29 cellular contexts compared by ENCODE assay signal in genomic region chr11:125728969-125729368, GRCh38. TPM values are rescaled to one million over a fixed set of nuclear protein-coding genes. Genes with fewer than 3 reads are reported as not detected.
DNase-seq lines count a peak whose midpoint lies in the region; ATAC-seq and TF ChIP-seq lines count a peak whose summit lies in the region.
"Had no signal": no experiment of that assay in that cellular context is flagged by ENCODE, and none has a peak within 500 bp of the region (broad histone marks: within the 10 kb centered on the region; RNA-seq: fewer than 3 reads in every experiment).

No MANE protein-coding gene starts in this region.

- H3K4me3 ChIP-seq in BLaER1 = no peak overlapping the region
- H3K4me3 ChIP-seq in BLaER1 treated with 17β-estradiol and CSF1 and Interleukin-3, amounts not matched to agents 10 nM and 100 nM = no peak overlapping the region
- H3K4me3 ChIP-seq in fibroblast of the aortic adventitia (ENCODE audit: low read depth, low read length) = no peak overlapping the region
- H3K4me3 ChIP-seq in psoas muscle = no peak overlapping the region
- H3K4me3 ChIP-seq: GM12878 had no signal

- ATAC-seq in esophagus mucosa = peak; percentile 98
- no peak for ATAC-seq in HG02759 (IDR thresholded peaks at IDR 0.05; ENCODE audit: unreplicated experiment)
- no peak for ATAC-seq in Right ventricle myocardium superior (ENCODE audit: poor library complexity)
- no peak for ATAC-seq in GM18511 (IDR thresholded peaks at IDR 0.05; ENCODE audit: unreplicated experiment)
- no peak for ATAC-seq in psoas muscle
- ATAC-seq: GM12878 had no signal

- TF ChIP-seq CTCF in fibroblast of the aortic adventitia (IDR thresholded peaks at IDR 0.05; ENCODE audit: insufficient read depth, low read length) (no peak), psoas muscle (IDR thresholded peaks at IDR 0.05) (no peak)

- H3K4me1 ChIP-seq in BLaER1 = peaks cover 25% of the 10 kb centered on the region
- H3K4me1 ChIP-seq in BLaER1 treated with 17β-estradiol and CSF1 and Interleukin-3, amounts not matched to agents 10 nM and 100 nM = peaks cover 0 to 29% (median 18%) of the 10 kb centered on the region in 10 experiments; a peak in 16 of 20 replicates
- no peaks in the 10 kb centered on the region for H3K4me1 ChIP-seq in psoas muscle
- H3K4me1 ChIP-seq: BE2C had no signal

- H3K36me3 ChIP-seq in BLaER1 (no peaks in the 10 kb centered on the region), psoas muscle (ENCODE audit: insufficient read depth in 1 of 2, low read depth in 1 of 2) (no peaks in the 10 kb centered on the region)
- no peaks in the 10 kb centered on the region for H3K36me3 ChIP-seq in BLaER1 treated with 17β-estradiol and CSF1 and Interleukin-3, amounts not matched to agents 10 nM and 100 nM
- H3K36me3 ChIP-seq: BE2C had no signal

- H3K9me3 ChIP-seq in BLaER1 (no peaks in the 10 kb centered on the region), psoas muscle (no peaks in the 10 kb centered on the region)
- no peaks in the 10 kb centered on the region for H3K9me3 ChIP-seq in BLaER1 treated with 17β-estradiol and CSF1 and Interleukin-3, amounts not matched to agents 10 nM and 100 nM (replicated peaks in 1 of 11)
- H3K9me3 ChIP-seq: BE2C had no signal

- H3K4me2 ChIP-seq in BLaER1 = peak overlapping the region; percentile 66
- H3K4me2 ChIP-seq in BLaER1 treated with 17β-estradiol and CSF1 and Interleukin-3, amounts not matched to agents 10 nM and 100 nM = peak overlapping the region in 7 of 11 experiments; percentile 59 to 79 (median 71); a peak in 11 of 22 replicates

- H3K27me3 ChIP-seq in BLaER1 = no peaks in the 10 kb centered on the region
- no peaks in the 10 kb centered on the region for H3K27me3 ChIP-seq in BLaER1 treated with 17β-estradiol and CSF1 and Interleukin-3, amounts not matched to agents 10 nM and 100 nM
- peaks cover 0 to 4% (median 0%) of the 10 kb centered on the region in 3 donors for H3K27me3 ChIP-seq in psoas muscle (ENCODE audit: insufficient read depth in 3 of 3, low read length in 2 of 3)

- WGBS in psoas muscle, 3 donors = 50 to 63% (median 53%) methylated on average over 3 of the region's 3 CpGs

- H3K9ac ChIP-seq in BLaER1 = no peak overlapping the region
- no peak overlapping the region for H3K9ac ChIP-seq in BLaER1 treated with 17β-estradiol and CSF1 and Interleukin-3, amounts not matched to agents 10 nM and 100 nM

- intact Hi-C loops in Right ventricle myocardium superior (cut with DNase I) = no loop called here
- intact Hi-C loops in psoas muscle (cut with DNase I) = no loop called here

- H3K27ac ChIP-seq in BLaER1 (no peak overlapping the region), psoas muscle (no peak overlapping the region)
- H3K27ac ChIP-seq in BLaER1 treated with 17β-estradiol and CSF1 and Interleukin-3, amounts not matched to agents 10 nM and 100 nM = no peak overlapping the region

- DNase-seq in fibroblast of the aortic adventitia (ENCODE audit: low read depth) = peak; percentile 8
- DNase-seq in Right ventricle myocardium superior = no peak
- no peak for DNase-seq in psoas muscle
- DNase-seq: 8988T; ACHN; BE2C; C1 segment of cervical spinal cord; CD4-positive, alpha-beta memory T cell; CD4-positive, CD25-positive, alpha-beta regulatory T cell; CD8-positive, alpha-beta memory T cell; COR-L47; DMS 273 treated with DMSO at 0.1 percent for 48 hours; DMS153; DMS53; DMS79; DND-41; EL; GDM1 had no signal

- no peaks in the 10 kb centered on the region for H4K20me1 ChIP-seq in BLaER1
- H4K20me1 ChIP-seq in BLaER1 treated with 17β-estradiol and CSF1 and Interleukin-3, amounts not matched to agents 10 nM and 100 nM = no peaks in the 10 kb centered on the region

RNA-seq across cellular contexts. Expression of gene PATE1, which starts 17.1 kb away (rescaled TPM):
- total RNA-seq in esophagus mucosa = not detected
- not detected in 2 replicates for total RNA-seq in fibroblast of the aortic adventitia (ENCODE audit: low replicate concordance)
- not detected for total RNA-seq in Right ventricle myocardium superior
- not detected for total RNA-seq in psoas muscle
- polyA plus RNA-seq in psoas muscle = not detected
- total RNA-seq: A673; CD4-positive, alpha-beta memory T cell; CD4-positive, CD25-positive, alpha-beta regulatory T cell; CD8-positive, alpha-beta memory T cell; Daoy; G401; GM12878 had no signal
- polyA plus RNA-seq: AG04450; CD14-positive monocyte; CD4-positive, alpha-beta memory T cell; CD4-positive, CD25-positive, alpha-beta regulatory T cell; CD8-positive, alpha-beta memory T cell; GM12878 had no signal

RNA-seq across cellular contexts. Expression of gene ACRV1, which starts 48.3 kb away (rescaled TPM):
- total RNA-seq in esophagus mucosa (not detected), fibroblast of the aortic adventitia (ENCODE audit: low replicate concordance) (not detected in 2 replicates), Right ventricle myocardium superior (not detected), psoas muscle (not detected)
- polyA plus RNA-seq in psoas muscle = under 1 TPM in 1 of 3 donors, not detected in 2; 0.03 TPM
- total RNA-seq: A673; CD4-positive, alpha-beta memory T cell; CD4-positive, CD25-positive, alpha-beta regulatory T cell; CD8-positive, alpha-beta memory T cell; Daoy; G401 had no signal
- polyA plus RNA-seq: AG04450; CD14-positive monocyte; CD4-positive, alpha-beta memory T cell; CD4-positive, CD25-positive, alpha-beta regulatory T cell; CD8-positive, alpha-beta memory T cell had no signal

RNA-seq across cellular contexts. Expression of gene PATE2, which starts 49.7 kb away (rescaled TPM):
- total RNA-seq in esophagus mucosa = not detected
- 0.18 and 3.2 TPM in 2 replicates for total RNA-seq in fibroblast of the aortic adventitia (ENCODE audit: low replicate concordance)
- total RNA-seq in Right ventricle myocardium superior = not detected
- total RNA-seq in psoas muscle = under 1 TPM in 1 of 4 donors, not detected in 3; 0.17 TPM
- not detected for polyA plus RNA-seq in psoas muscle
- total RNA-seq: A673; CD4-positive, alpha-beta memory T cell; CD4-positive, CD25-positive, alpha-beta regulatory T cell; CD8-positive, alpha-beta memory T cell; G401 had no signal
- polyA plus RNA-seq: AG04450; CD14-positive monocyte; CD4-positive, alpha-beta memory T cell; CD4-positive, CD25-positive, alpha-beta regulatory T cell; CD8-positive, alpha-beta memory T cell had no signal

RNA-seq across cellular contexts. Expression of gene PATE3, which starts 59.0 kb away (rescaled TPM):
- not detected for total RNA-seq in esophagus mucosa
- total RNA-seq in fibroblast of the aortic adventitia (ENCODE audit: low replicate concordance) = not detected in 2 replicates
- total RNA-seq in Right ventricle myocardium superior = not detected
- not detected for total RNA-seq in psoas muscle
- polyA plus RNA-seq in psoas muscle = not detected
- total RNA-seq: A673; CD4-positive, alpha-beta memory T cell; CD4-positive, CD25-positive, alpha-beta regulatory T cell; CD8-positive, alpha-beta memory T cell; Daoy; G401; GM12878 had no signal
- polyA plus RNA-seq: AG04450; CD14-positive monocyte; CD4-positive, alpha-beta memory T cell; CD4-positive, CD25-positive, alpha-beta regulatory T cell; CD8-positive, alpha-beta memory T cell; GM12878 had no signal
